ENCODE assay signal across 1 cellular context in genomic region chr19:718251-719024, GRCh38.
TF ChIP-seq lines count a peak whose summit lies in the region.

No MANE protein-coding gene starts in this region.

TF ChIP-seq in H1, 55 proteins besides CTCF, POLR2A, EP300 and RAD21:
- 0 out of 2 replicates have a peak, but pooled peaks have one; percentile 8 for TF ChIP-seq GABPA (IDR thresholded peaks at IDR 0.05; ENCODE audit: borderline replicate concordance, insufficient read depth, low read length)
- TF ChIP-seq, protein P1, sequence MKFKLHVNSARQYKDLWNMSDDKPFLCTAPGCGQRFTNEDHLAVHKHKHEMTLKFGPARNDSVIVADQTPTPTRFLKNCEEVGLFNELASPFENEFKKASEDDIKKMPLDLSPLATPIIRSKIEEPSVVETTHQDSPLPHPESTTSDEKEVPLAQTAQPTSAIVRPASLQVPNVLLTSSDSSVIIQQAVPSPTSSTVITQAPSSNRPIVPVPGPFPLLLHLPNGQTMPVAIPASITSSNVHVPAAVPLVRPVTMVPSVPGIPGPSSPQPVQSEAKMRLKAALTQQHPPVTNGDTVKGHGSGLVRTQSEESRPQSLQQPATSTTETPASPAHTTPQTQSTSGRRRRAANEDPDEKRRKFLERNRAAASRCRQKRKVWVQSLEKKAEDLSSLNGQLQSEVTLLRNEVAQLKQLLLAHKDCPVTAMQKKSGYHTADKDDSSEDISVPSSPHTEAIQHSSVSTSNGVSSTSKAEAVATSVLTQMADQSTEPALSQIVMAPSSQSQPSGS (IDR thresholded peaks at IDR 0.05; ENCODE audit: low read length), result no peak
TF ChIP-seq in H1: peak in this region for 1.
